ENCODE assay signal across 1 cellular context in the genomic region with DNA sequence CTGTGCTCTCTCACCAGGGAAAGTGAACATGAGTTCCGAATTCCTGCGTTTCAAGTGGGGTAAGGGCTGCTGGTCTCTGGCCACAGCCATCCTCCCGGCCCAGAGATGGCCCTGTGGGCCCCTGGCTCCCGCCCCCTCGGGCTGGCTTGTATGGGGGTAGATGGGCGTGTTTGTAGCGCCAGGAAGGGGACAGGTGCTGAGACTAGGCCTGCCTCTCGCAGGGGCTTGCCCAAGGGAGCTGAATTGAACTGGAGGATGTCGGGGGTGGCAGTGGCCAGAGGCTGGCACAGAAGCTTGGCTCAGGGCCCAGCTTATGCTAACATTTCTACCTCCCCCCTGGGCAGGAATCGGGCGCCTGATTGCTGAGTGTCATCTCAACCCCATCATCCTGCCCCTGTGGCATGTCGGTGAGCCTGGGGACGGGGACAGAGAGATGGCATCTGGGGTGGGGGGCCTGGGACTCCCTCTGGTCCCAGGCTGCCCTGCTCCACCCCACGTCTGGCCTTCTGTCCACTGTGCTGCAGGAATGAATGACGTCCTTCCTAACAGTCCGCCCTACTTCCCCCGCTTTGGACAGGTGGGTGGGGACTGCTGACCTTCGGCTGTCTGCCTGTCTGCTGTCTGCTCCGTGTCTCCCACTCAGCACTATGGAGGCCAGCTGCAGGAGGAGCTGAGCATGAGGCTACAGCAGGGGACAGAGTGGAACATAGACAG.
TF ChIP-seq lines count a peak whose summit lies in the region.

No MANE protein-coding gene starts in this region.

TF ChIP-seq in GM23338, 12 proteins besides CTCF, POLR2A, EP300 and RAD21 (continued from another document):
- no peak for TF ChIP-seq ZNF462 (CRISPR knock-in tag; IDR thresholded peaks at IDR 0.05)
- no peak for TF ChIP-seq REST (IDR thresholded peaks at IDR 0.05; ENCODE audit: unreplicated experiment)
- no peak for TF ChIP-seq CREB1 (CRISPR knock-in tag; IDR thresholded peaks at IDR 0.05; ENCODE audit: low read depth)
- TF ChIP-seq STAT1 (IDR thresholded peaks at IDR 0.05; ENCODE audit: unreplicated experiment) = no peak
- no peak for TF ChIP-seq ZNF331 (CRISPR knock-in tag; IDR thresholded peaks at IDR 0.05; ENCODE audit: low read depth)
